ENCODE assay signal across 13 cellular contexts in the genomic region with DNA sequence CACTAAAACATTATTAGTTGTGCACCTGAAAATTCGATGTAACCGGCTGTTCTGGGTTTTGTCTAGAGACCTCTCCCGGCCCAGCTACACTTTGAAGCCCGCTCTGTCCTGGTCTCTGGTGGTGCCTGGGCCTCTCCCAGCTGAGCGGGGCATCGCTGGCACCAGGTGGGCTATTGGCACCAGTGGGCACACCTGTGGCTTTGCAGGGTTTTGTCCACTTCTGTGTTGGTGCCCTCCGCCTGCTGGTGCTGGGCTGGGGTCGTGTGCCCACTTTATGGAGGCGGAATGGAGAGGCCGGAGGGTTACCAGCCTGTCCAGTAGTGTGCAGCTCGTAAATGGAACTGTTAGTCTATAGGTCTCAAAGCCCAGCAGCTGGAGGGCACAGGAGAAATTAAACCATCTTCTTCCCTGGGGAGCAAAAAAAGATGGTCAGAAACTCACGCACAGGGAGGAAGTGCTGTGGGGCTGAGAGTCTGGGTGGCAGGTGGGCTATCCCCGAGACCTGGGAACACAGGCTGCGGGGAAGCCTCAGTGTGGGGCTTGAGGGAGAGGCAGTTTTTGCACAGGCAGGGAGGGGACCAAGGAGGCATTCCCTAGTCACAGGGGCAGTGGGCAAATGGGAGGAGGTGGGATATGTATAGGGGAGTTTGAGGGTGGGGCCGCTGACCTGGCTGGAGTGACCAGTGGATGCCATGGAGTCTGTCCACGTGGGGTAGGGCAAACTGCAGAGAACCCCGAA. TPM values are rescaled to one million over a fixed set of nuclear protein-coding genes. Genes with fewer than 3 reads are reported as not detected.
DNase-seq lines count a peak whose midpoint lies in the region; ATAC-seq, FAIRE-seq and TF ChIP-seq lines count a peak whose summit lies in the region.
"Had no signal": no experiment of that assay in that cellular context is flagged by ENCODE, and none has a peak within 500 bp of the region (broad histone marks: within the 10 kb centered on the region; RNA-seq: fewer than 3 reads in every experiment).

No MANE protein-coding gene starts in this region.

- H3K27me3 Mint-ChIP-seq in CD8-positive, alpha-beta T cell (ENCODE audit: low read depth): no peaks in the 10 kb centered on the region
- H3K27me3 Mint-ChIP-seq: activated CD4-positive, alpha-beta T cell treated with anti-CD3 and anti-CD28 coated beads, Interleukin-2, amount 10 ng/mL, durations not matched to agents 7 days and 5 days had no signal

- H3K36me3 Mint-ChIP-seq in CD8-positive, alpha-beta T cell: no peaks in the 10 kb centered on the region
- H3K36me3 Mint-ChIP-seq: activated naive CD4-positive, alpha-beta T cell treated with anti-CD3 and anti-CD28 coated beads, Interleukin-2, amount 50 U/mL, for 72 hours; stimulated activated effector memory CD8-positive, alpha-beta T cell treated with anti-CD3 and anti-CD28 coated beads, Interleukin-12 subunit alpha, Interleukin-12 subunit beta, amount 100 ng/mL, for 72 hours had no signal

- intact Hi-C loops in pancreas (cut with DNase I): no loop called here
- intact Hi-C loops in CD8-positive, alpha-beta T cell (cut with DNase I, micrococcal nuclease): no loop called here

- CTCF ChIA-PET in CD8-positive, alpha-beta T cell (lab: Charles Lee): no interaction called here

- H3K4me1 ChIP-seq in Peyer's patch (peaks cover 0 to 85% (median 2%) of the 10 kb centered on the region in 4 donors), fibroblast of lung (ENCODE audit: control insufficient read depth, extremely low read depth, insufficient read depth, low read length) (peaks cover 30% of the 10 kb centered on the region), pancreas (peaks cover 61 to 66% (median 63%) of the 10 kb centered on the region in 3 donors)
- H3K4me1 ChIP-seq in CD8-positive, alpha-beta T cell (ENCODE audit: insufficient read depth, low read length): no peaks in the 10 kb centered on the region

- H3K4me2 ChIP-seq in fibroblast of lung (ENCODE audit: extremely low read depth, insufficient read depth, low read length): peak overlapping the region; percentile 6

- TF ChIP-seq CTCF in AG10803 (conservative IDR thresholded peaks at IDR 0.05; ENCODE audit: low read length) (no peak), Peyer's patch (IDR thresholded peaks at IDR 0.05) (no peak), fibroblast of lung (conservative IDR thresholded peaks at IDR 0.05 in 1 of 2, IDR thresholded peaks at IDR 0.05 in 1 of 2; ENCODE audit: low read depth in 1 of 2, low read length in 2 of 2) (no peak), pancreas (IDR thresholded peaks at IDR 0.05) (no peak)
- no peak for TF ChIP-seq CTCF in CD8-positive, alpha-beta T cell (IDR thresholded peaks at IDR 0.05)

- no peak for DNase-seq in AG10803 (ENCODE audit: low read depth)
- no peak for DNase-seq in Peyer's patch
- no peak for DNase-seq in fibroblast of lung (ENCODE audit: low read depth in 2 of 2)
- DNase-seq in pancreas: peak in 2 of 6 donors; percentile 22 to 42
- DNase-seq in CD8-positive, alpha-beta T cell: no peak
- no peak for DNase-seq in NCI-H2171 treated with DMSO at 0.1 percent for 48 hours (lab: John Stamatoyannopoulos, UW)
- DNase-seq in NCI-H146 treated with DMSO at 0.1 percent for 48 hours (lab: John Stamatoyannopoulos, UW; ENCODE audit: unreplicated experiment): no peak
- DNase-seq: activated CD4-positive, alpha-beta T cell treated with anti-CD3 and anti-CD28 coated beads, Interleukin-2, amount 10 ng/mL, durations not matched to agents 7 days and 5 days; NCI-H1694 treated with DMSO at 0.1 percent for 48 hours had no signal

- peaks cover 91% of the 10 kb centered on the region for H3K79me2 ChIP-seq in fibroblast of lung (ENCODE audit: control insufficient read depth, insufficient read depth, low read length)

- H3K27ac Mint-ChIP-seq in CD8-positive, alpha-beta T cell: no peak overlapping the region
- H3K27ac Mint-ChIP-seq: activated CD4-positive, alpha-beta T cell treated with anti-CD3 and anti-CD28 coated beads, Interleukin-2, amount 10 ng/mL, durations not matched to agents 7 days and 5 days; activated naive CD4-positive, alpha-beta T cell treated with anti-CD3 and anti-CD28 coated beads, Interleukin-2, amount 50 U/mL, for 72 hours; stimulated activated effector memory CD8-positive, alpha-beta T cell treated with anti-CD3 and anti-CD28 coated beads, Interleukin-12 subunit alpha, Interleukin-12 subunit beta, amount 100 ng/mL, for 72 hours had no signal

- H3K27me3 ChIP-seq in Peyer's patch (no peaks in the 10 kb centered on the region), fibroblast of lung (ENCODE audit: control insufficient read depth, insufficient read depth, low read length) (no peaks in the 10 kb centered on the region), pancreas (no peaks in the 10 kb centered on the region)
- H3K27me3 ChIP-seq in CD8-positive, alpha-beta T cell (ENCODE audit: insufficient read depth, low read length): no peaks in the 10 kb centered on the region

- H3K4me3 Mint-ChIP-seq in CD8-positive, alpha-beta T cell: no peak overlapping the region
- H3K4me3 Mint-ChIP-seq: activated CD4-positive, alpha-beta T cell treated with anti-CD3 and anti-CD28 coated beads, Interleukin-2, amount 10 ng/mL, durations not matched to agents 7 days and 5 days; stimulated activated effector memory CD8-positive, alpha-beta T cell treated with anti-CD3 and anti-CD28 coated beads, Interleukin-12 subunit alpha, Interleukin-12 subunit beta, amount 100 ng/mL, for 72 hours had no signal

- H3K9me3 Mint-ChIP-seq in CD8-positive, alpha-beta T cell: peaks cover 3% of the 10 kb centered on the region
- H3K9me3 Mint-ChIP-seq: activated naive CD4-positive, alpha-beta T cell treated with anti-CD3 and anti-CD28 coated beads, Interleukin-2, amount 50 U/mL, for 72 hours; stimulated activated effector memory CD8-positive, alpha-beta T cell treated with anti-CD3 and anti-CD28 coated beads, Interleukin-12 subunit alpha, Interleukin-12 subunit beta, amount 100 ng/mL, for 72 hours had no signal

- FAIRE-seq in pancreas (lab: Jason Lieb, UNC): no peak
- FAIRE-seq: endometrium had no signal

- H4K20me1 ChIP-seq in fibroblast of lung (ENCODE audit: control insufficient read depth, extremely low read depth, insufficient read depth, low read length): no peaks in the 10 kb centered on the region

- no peak for TF ChIP-seq POLR2A in Peyer's patch (IDR thresholded peaks at IDR 0.05)

- H3K9me3 ChIP-seq in Peyer's patch (no peaks in the 10 kb centered on the region), fibroblast of lung (ENCODE audit: control insufficient read depth, insufficient read depth, low read depth, low read length) (no peaks in the 10 kb centered on the region), pancreas (no peaks in the 10 kb centered on the region)
- no peaks in the 10 kb centered on the region for H3K9me3 ChIP-seq in CD8-positive, alpha-beta T cell (ENCODE audit: low read length)

- H3K27ac ChIP-seq in Peyer's patch (peak overlapping the region in 3 of 4 donors; percentile 46 to 81 (median 60)), fibroblast of lung (ENCODE audit: insufficient read depth, low read length) (peak overlapping the region; percentile 94), pancreas (peak overlapping the region; percentile 58 to 87 (median 72))
- no peak overlapping the region for H3K27ac ChIP-seq in CD8-positive, alpha-beta T cell (ENCODE audit: low read depth, low read length)

- 69 to 70% methylated on average over 17 of the region's 17 CpGs for WGBS in pancreas, 2 donors

- H3K9ac ChIP-seq in fibroblast of lung (ENCODE audit: insufficient read depth, low read length): peak overlapping the region; percentile 33

- no peak overlapping the region for H2AFZ ChIP-seq in fibroblast of lung (ENCODE audit: low read length)

- POLR2A ChIA-PET in CD8-positive, alpha-beta T cell (lab: Charles Lee): no interaction called here

- no peaks in the 10 kb centered on the region for H3K36me3 ChIP-seq in Peyer's patch
- peaks cover 16% of the 10 kb centered on the region for H3K36me3 ChIP-seq in fibroblast of lung (ENCODE audit: control insufficient read depth, insufficient read depth, low read length)
- H3K36me3 ChIP-seq in pancreas: no peaks in the 10 kb centered on the region
- H3K36me3 ChIP-seq in CD8-positive, alpha-beta T cell (ENCODE audit: insufficient read depth, low read length): no peaks in the 10 kb centered on the region

- no peak for ATAC-seq in pancreas
- no peak for ATAC-seq in CD8-positive, alpha-beta T cell
- no peak for ATAC-seq in GM18519 (IDR thresholded peaks at IDR 0.05; ENCODE audit: low FRiP score, unreplicated experiment)
- ATAC-seq: activated naive CD4-positive, alpha-beta T cell treated with anti-CD3 and anti-CD28 coated beads, Interleukin-2, amount 50 U/mL, for 72 hours; stimulated activated effector memory CD8-positive, alpha-beta T cell treated with anti-CD3 and anti-CD28 coated beads, Interleukin-12 subunit alpha, Interleukin-12 subunit beta, amount 100 ng/mL, for 72 hours had no signal

- H3K4me3 ChIP-seq in AG10803 (ENCODE audit: low read length) (peak overlapping the region; percentile 31), Peyer's patch (peak overlapping the region in 2 of 4 donors; percentile 9 to 32), fibroblast of lung (replicated peaks in 1 of 4; ENCODE audit: control extremely low read depth in 1 of 4, insufficient read depth in 1 of 4, low read depth in 3 of 4, low read length in 4 of 4) (peak overlapping the region in 2 of 4 experiments; percentile 9 to 32), pancreas (peak overlapping the region in 2 of 4 donors; percentile 8 to 13)
- no peak overlapping the region for H3K4me3 ChIP-seq in CD8-positive, alpha-beta T cell (ENCODE audit: low read depth, low read length)

- no peaks in the 10 kb centered on the region for H3K4me1 Mint-ChIP-seq in CD8-positive, alpha-beta T cell (ENCODE audit: low read depth)
- H3K4me1 Mint-ChIP-seq: activated CD4-positive, alpha-beta T cell treated with anti-CD3 and anti-CD28 coated beads, Interleukin-2, amount 10 ng/mL, durations not matched to agents 7 days and 5 days; stimulated activated effector memory CD8-positive, alpha-beta T cell treated with anti-CD3 and anti-CD28 coated beads, Interleukin-12 subunit alpha, Interleukin-12 subunit beta, amount 100 ng/mL, for 72 hours had no signal

RNA-seq across cellular contexts. Expression of a gene that starts 30.4 kb away (rescaled TPM):
- total RNA-seq in Peyer's patch (10 to 100 TPM; 16.5 to 32.8 (median 26.4) TPM), fibroblast of lung (36.5 and 74.8 TPM in 2 replicates), pancreas (10 to 100 TPM; 61.6 to 99.7 (median 64.0) TPM)
- polyA plus RNA-seq in fibroblast of lung (86.6 and 150 TPM in 2 replicates), pancreas (10 to 100 TPM; 20.5 to 22.1 TPM)
- 68.3 and 92.3 TPM in 2 replicates for polyA plus RNA-seq in fibroblast of lung (2012)
- 287 and 396 TPM in 2 replicates for polyA minus RNA-seq in fibroblast of lung (ENCODE audit: low replicate concordance)
- under 1 TPM; 0.22 TPM for total RNA-seq in CD8-positive, alpha-beta T cell
- total RNA-seq: activated CD4-positive, alpha-beta T cell treated with anti-CD3 and anti-CD28 coated beads, Interleukin-2, amount 10 ng/mL, durations not matched to agents 7 days and 5 days had no signal

Comparison
In these comparisons a context has a peak if more than half of its experiments do, and no peak if none do; other contexts are left out.
1. RNA of a gene that starts 30.4 kb away (total RNA-seq): 36.5 to 74.8 TPM in fibroblast of lung, 61.6 to 99.7 TPM in pancreas and 16.5 to 32.8 TPM in Peyer's patch; 0.22 TPM in CD8-positive, alpha-beta T cell; every median in the first group is over 10 times any median in the second.